In genomic region chr2:164220250-164220649, GRCh38 we compare ENCODE assay signal across 28 cellular contexts.
"Had no signal": no experiment of that assay in that cellular context is flagged by ENCODE, and none has a peak within 500 bp of the region (broad histone marks: within the 10 kb centered on the region; RNA-seq: fewer than 3 reads in every experiment).

No MANE protein-coding gene starts in this region.

- H3K36me3 Mint-ChIP-seq: memory B cell, natural killer cell had no signal

- H3K4me1 Mint-ChIP-seq: endodermal cell; memory B cell; natural killer cell; stimulated activated naive CD8-positive, alpha-beta T cell treated with anti-CD3 and anti-CD28 coated beads, Interleukin-15, amount 100 ng/mL, for 72 hours had no signal

- H3K79me2 ChIP-seq: hepatocyte had no signal

- ATAC-seq: esophagus mucosa; foreskin keratinocyte; gastroesophageal sphincter; heart left ventricle; left lobe of liver; natural killer cell; psoas muscle; right cardiac atrium; stimulated activated naive CD8-positive, alpha-beta T cell treated with anti-CD3 and anti-CD28 coated beads, Interleukin-15, amount 100 ng/mL, for 72 hours; upper lobe of right lung had no signal

- H3K4me2 ChIP-seq: hepatocyte had no signal

- H3K4me1 ChIP-seq: foreskin keratinocyte, gastroesophageal sphincter, heart left ventricle, psoas muscle, suprapubic skin, transverse colon, upper lobe of right lung, uterus had no signal

- H3K4me3 Mint-ChIP-seq: dendritic cell treated with granulocyte-macrophage colony-stimulating factor and Interleukin-4, amounts not matched to agents 40 ng/mL and 50 ng/mL, for 4 days; endodermal cell; memory B cell; natural killer cell; stimulated activated naive CD8-positive, alpha-beta T cell treated with anti-CD3 and anti-CD28 coated beads, Interleukin-15, amount 100 ng/mL, for 72 hours had no signal

- H3K9me3 Mint-ChIP-seq: dendritic cell treated with granulocyte-macrophage colony-stimulating factor and Interleukin-4, amounts not matched to agents 40 ng/mL and 50 ng/mL, for 4 days; endodermal cell; memory B cell had no signal

- H3K36me3 ChIP-seq: gastroesophageal sphincter, heart left ventricle, ovary, suprapubic skin, transverse colon, upper lobe of right lung, uterus had no signal

- H3K27me3 Mint-ChIP-seq: dendritic cell treated with granulocyte-macrophage colony-stimulating factor and Interleukin-4, amounts not matched to agents 40 ng/mL and 50 ng/mL, for 4 days; memory B cell; stimulated activated naive CD8-positive, alpha-beta T cell treated with anti-CD3 and anti-CD28 coated beads, Interleukin-15, amount 100 ng/mL, for 72 hours had no signal

- H2AFZ ChIP-seq: hepatocyte had no signal

- H3K9me3 ChIP-seq: gastroesophageal sphincter, heart left ventricle, ovary, psoas muscle, suprapubic skin, transverse colon, upper lobe of right lung, uterus had no signal

- FAIRE-seq: kidney had no signal

- H3K27me3 ChIP-seq: foreskin keratinocyte, gastroesophageal sphincter, heart left ventricle, hepatocyte, ovary, suprapubic skin, transverse colon, upper lobe of right lung, uterus had no signal

- H3K4me3 ChIP-seq: gastroesophageal sphincter, heart left ventricle, hepatocyte, lung, ovary, psoas muscle, suprapubic skin, transverse colon, upper lobe of right lung, uterus had no signal

- H3K27ac ChIP-seq: epithelial cell of prostate, foreskin keratinocyte, gastroesophageal sphincter, heart left ventricle, hepatocyte, ovary, psoas muscle, suprapubic skin, transverse colon, upper lobe of right lung, uterus had no signal

- H3K27ac Mint-ChIP-seq: dendritic cell treated with granulocyte-macrophage colony-stimulating factor and Interleukin-4, amounts not matched to agents 40 ng/mL and 50 ng/mL, for 4 days; endodermal cell; memory B cell; natural killer cell; stimulated activated naive CD8-positive, alpha-beta T cell treated with anti-CD3 and anti-CD28 coated beads, Interleukin-15, amount 100 ng/mL, for 72 hours had no signal

- DNase-seq: effector CD8-positive, alpha-beta T cell; endodermal cell; foreskin keratinocyte; heart left ventricle; kidney; natural killer cell; occipital lobe; ovary; posterior cingulate gyrus; psoas muscle; right cardiac atrium; small intestine; stimulated activated CD4-positive, alpha-beta T cell treated with anti-CD3 and anti-CD28 coated beads, Interleukin-15, amount 100 ng/mL, for 24 hours; stimulated activated CD4-positive, alpha-beta T cell treated with anti-CD3 and anti-CD28 coated beads, Interleukin-2, amount 100 ng/mL, for 48 hours; stimulated activated naive CD4-positive, alpha-beta T cell; stimulated activated naive CD8-positive, alpha-beta T cell treated with anti-CD3 and anti-CD28 coated beads, Interleukin-15, amount 100 ng/mL, for 72 hours; transverse colon; upper lobe of right lung; uterus had no signal
